Comparison of ENCODE assay signal across 19 cellular contexts in the genomic region with DNA sequence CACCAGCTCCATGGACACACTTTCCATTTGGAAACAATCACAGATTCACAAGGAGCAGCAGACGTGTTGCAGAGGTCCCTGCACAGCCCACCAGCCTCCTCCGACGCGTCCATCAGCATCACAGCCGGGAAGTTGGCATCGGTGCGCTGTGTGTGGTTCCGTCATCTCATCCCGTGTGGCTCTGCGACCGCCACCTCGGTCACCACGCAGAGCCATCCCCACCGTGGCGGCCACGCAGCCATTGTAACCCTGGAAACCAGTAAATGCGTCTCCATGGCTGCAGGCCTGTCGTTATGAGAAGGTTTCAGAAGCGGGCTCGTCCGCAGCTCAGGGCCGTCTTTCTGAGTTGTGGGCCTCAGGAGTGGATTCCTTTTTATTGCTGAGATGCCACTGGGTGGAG.
"Had no signal": no experiment of that assay in that cellular context is flagged by ENCODE, and none has a peak within 500 bp of the region (broad histone marks: within the 10 kb centered on the region; RNA-seq: fewer than 3 reads in every experiment).

No MANE protein-coding gene starts in this region.

- H3K4me3 Mint-ChIP-seq: activated CD8-positive, alpha-beta T cell treated with anti-CD3 and anti-CD28 coated beads, Interleukin-2, amount 10 ng/mL, durations not matched to agents 7 days and 5 days; activated T-helper 17 cell treated with anti-CD3 and anti-CD28 coated beads, Interleukin-2, amount 50 U/mL, for 72 hours; mesothelial cell of epicardium; naive thymus-derived CD8-positive, alpha-beta T cell had no signal

- H3K27me3 Mint-ChIP-seq: activated T-helper 17 cell treated with anti-CD3 and anti-CD28 coated beads, Interleukin-2, amount 50 U/mL, for 72 hours; naive thymus-derived CD8-positive, alpha-beta T cell had no signal

- H3K4me1 Mint-ChIP-seq: mesothelial cell of epicardium had no signal

- H3K27ac ChIP-seq: cardiac muscle cell, epithelial cell of prostate, gastroesophageal sphincter, left ventricle myocardium inferior, right lobe of liver, skin epidermis, stomach, thoracic aorta, upper lobe of left lung had no signal

- H3K36me3 ChIP-seq: cardiac muscle cell, right lobe of liver, thoracic aorta had no signal

- H3K9me3 Mint-ChIP-seq: activated T-helper 17 cell treated with anti-CD3 and anti-CD28 coated beads, Interleukin-2, amount 50 U/mL, for 72 hours; naive thymus-derived CD8-positive, alpha-beta T cell had no signal

- H3K4me3 ChIP-seq: cardiac muscle cell, gastroesophageal sphincter, left ventricle myocardium inferior, right lobe of liver, skin epidermis, stomach, thoracic aorta, upper lobe of left lung had no signal

- H3K27me3 ChIP-seq: cardiac muscle cell, gastroesophageal sphincter, right lobe of liver, stomach, upper lobe of left lung had no signal

- DNase-seq: activated CD4-positive, alpha-beta T cell treated with anti-CD3 and anti-CD28 coated beads for 1 hour; activated CD4-positive, alpha-beta T cell treated with anti-CD3 and anti-CD28 coated beads, Interleukin-2, amount 50 U/mL, for 1 hour; activated CD8-positive, alpha-beta T cell treated with anti-CD3 and anti-CD28 coated beads, Interleukin-2, amount 10 ng/mL, durations not matched to agents 7 days and 5 days; activated naive CD4-positive, alpha-beta T cell; activated T-cell treated with anti-CD3 and anti-CD28 coated beads, Interleukin-2, amount 50 U/mL, for 1 hour; left ventricle myocardium inferior; naive thymus-derived CD8-positive, alpha-beta T cell; right lobe of liver; stimulated activated CD4-positive, alpha-beta T cell treated with anti-CD3 and anti-CD28 coated beads, Interleukin-1b, Interleukin-23, amount 100 ng/mL, for 48 hours; stomach; T-helper 9 cell; upper lobe of left lung had no signal

- H3K27ac Mint-ChIP-seq: activated T-helper 17 cell treated with anti-CD3 and anti-CD28 coated beads, Interleukin-2, amount 50 U/mL, for 72 hours; mesothelial cell of epicardium had no signal

- ATAC-seq: activated CD8-positive, alpha-beta T cell treated with anti-CD3 and anti-CD28 coated beads, Interleukin-2, amount 10 ng/mL, durations not matched to agents 7 days and 5 days; activated T-helper 17 cell treated with anti-CD3 and anti-CD28 coated beads, Interleukin-2, amount 50 U/mL, for 72 hours; gastroesophageal sphincter; naive thymus-derived CD8-positive, alpha-beta T cell; right lobe of liver had no signal

- H3K9me3 ChIP-seq: gastroesophageal sphincter, left ventricle myocardium inferior, right lobe of liver, stomach, thoracic aorta, upper lobe of left lung had no signal
